Comparison of ENCODE assay signal across 1 cellular context in the genomic region with DNA sequence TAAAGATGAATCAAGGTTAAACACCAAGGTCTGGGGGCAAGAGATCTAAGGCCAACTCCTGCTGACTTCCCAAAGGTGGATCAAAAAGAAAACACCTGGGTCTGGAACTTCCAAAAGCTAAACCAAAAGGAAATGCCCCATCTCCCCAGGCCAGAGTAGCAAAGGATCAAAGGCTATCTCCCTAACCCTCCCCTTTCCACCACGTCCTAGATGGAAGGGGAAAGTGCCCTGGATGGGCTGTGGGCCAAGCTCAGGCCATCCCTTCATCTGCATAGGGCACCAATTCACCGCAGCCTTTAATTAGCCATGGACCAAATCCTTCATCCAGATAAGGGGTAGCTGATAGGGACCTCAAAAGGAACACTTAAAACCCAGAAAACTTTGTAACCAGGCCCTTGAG.
TF ChIP-seq lines count a peak whose summit lies in the region.

No MANE protein-coding gene starts in this region.

TF ChIP-seq in GM23338, 12 proteins besides CTCF, POLR2A, EP300 and RAD21 (continued from another document):
- TF ChIP-seq ZNF462 (CRISPR knock-in tag; IDR thresholded peaks at IDR 0.05) (no peak), NANOG (IDR thresholded peaks at IDR 0.05; ENCODE audit: borderline replicate concordance) (no peak), EZH2 (IDR thresholded peaks at IDR 0.05; ENCODE audit: low read depth, unreplicated experiment) (no peak), STAT1 (IDR thresholded peaks at IDR 0.05; ENCODE audit: unreplicated experiment) (no peak), ZNF114 (CRISPR knock-in tag; IDR thresholded peaks at IDR 0.05) (no peak), JUNB (IDR thresholded peaks at IDR 0.05; ENCODE audit: unreplicated experiment) (no peak), ZNF331 (CRISPR knock-in tag; IDR thresholded peaks at IDR 0.05; ENCODE audit: low read depth) (no peak)
